Comparison of ENCODE assay signal across 26 cellular contexts in genomic region chr2:174224125-174224524, GRCh38. TPM values are rescaled to one million over a fixed set of nuclear protein-coding genes. Genes with fewer than 3 reads are reported as not detected.
A peak's percentile ranks its signal among the peaks of the same experiment; 100 is the strongest.
DNase-seq lines count a peak whose midpoint lies in the region; ATAC-seq and TF ChIP-seq lines count a peak whose summit lies in the region.
"Had no signal": no experiment of that assay in that cellular context is flagged by ENCODE, and none has a peak within 500 bp of the region (broad histone marks: within the 10 kb centered on the region; RNA-seq: fewer than 3 reads in every experiment).

No MANE protein-coding gene starts in this region.

- POLR2A ChIA-PET in WTC11 (lab: Charles Lee), result no interaction called here

- CTCF ChIA-PET in WTC11 (lab: Charles Lee), result interaction anchor here (0.6 to 1.7 kb wide), 4 partner anchors 15 to 120 kb away, joined by 3 to 6 read pairs (median 4); no protein-coding TSS in a partner anchor

- H2AFZ ChIP-seq in GM23338, result no peak overlapping the region

- no peaks in the 10 kb centered on the region for H3K27me3 ChIP-seq in GM23338 (ENCODE audit: insufficient read depth)
- H3K27me3 ChIP-seq: BE2C, BLaER1 had no signal

- H3K27ac Mint-ChIP-seq in GM23338, result no peak overlapping the region
- no peak overlapping the region for H3K27ac Mint-ChIP-seq in WTC11
- H3K27ac Mint-ChIP-seq in neural crest cell (ENCODE audit: unreplicated experiment), result peak overlapping the region; percentile 50
- H3K27ac Mint-ChIP-seq in progenitor cell of endocrine pancreas, result peak overlapping the region; percentile 38
- H3K27ac Mint-ChIP-seq: CD4-positive, alpha-beta memory T cell; CD4-positive, CD25-positive, alpha-beta regulatory T cell; CD8-positive, alpha-beta memory T cell had no signal

- H4K20me1 ChIP-seq in GM23338 (replicated peaks; ENCODE audit: insufficient read depth), result no peaks in the 10 kb centered on the region; the same call in 1 of the 2 replicates

- H3K4me2 ChIP-seq in GM23338, result no peak overlapping the region
- H3K4me2 ChIP-seq: BLaER1 had no signal

- H3K27me3 Mint-ChIP-seq in GM23338 (ENCODE audit: insufficient read depth, low read depth, poor library complexity), result peaks cover 2% of the 10 kb centered on the region
- H3K27me3 Mint-ChIP-seq in WTC11 (ENCODE audit: low read depth), result no peaks in the 10 kb centered on the region; the same call in 1 of the 2 replicates
- no peaks in the 10 kb centered on the region for H3K27me3 Mint-ChIP-seq in neural crest cell (ENCODE audit: low read depth)
- H3K27me3 Mint-ChIP-seq in progenitor cell of endocrine pancreas, result no peaks in the 10 kb centered on the region
- H3K27me3 Mint-ChIP-seq: CD4-positive, alpha-beta memory T cell; CD4-positive, CD25-positive, alpha-beta regulatory T cell; CD8-positive, alpha-beta memory T cell had no signal

- DNase-seq in GM23338 (ENCODE audit: low spot score) (peak; percentile 28), WTC11 (ENCODE audit: low spot score) (no peak), neural crest cell (ENCODE audit: low read depth, low spot score) (no peak), progenitor cell of endocrine pancreas (ENCODE audit: low spot score, unreplicated experiment) (no peak), erythroblast (lab: John Stamatoyannopoulos, UW) (no peak), hypothalamus (lab: John Stamatoyannopoulos, UW) (no peak)
- DNase-seq in stimulated activated CD4-positive, alpha-beta T cell treated with anti-CD3 and anti-CD28 coated beads, Interleukin-1b, Interleukin-23, amount 100 ng/mL, for 48 hours, result no peak
- DNase-seq: 8988T; ACHN; BE2C; C1 segment of cervical spinal cord; CD4-positive, alpha-beta memory T cell; CD4-positive, CD25-positive, alpha-beta regulatory T cell; CD8-positive, alpha-beta memory T cell; COR-L47; DMS 273 treated with DMSO at 0.1 percent for 48 hours; DMS153; DMS53; DMS79; DND-41; EL; GDM1 had no signal

- TF ChIP-seq POLR2A in erythroblast (IDR thresholded peaks at IDR 0.05; ENCODE audit: low read length), result no peak

- 0 out of 2 replicates have a peak overlapping the region, but pooled peaks have one; percentile 6 for H3K27ac ChIP-seq in GM23338 (ENCODE audit: low read depth)
- H3K27ac ChIP-seq: BLaER1 had no signal

- H3K79me2 ChIP-seq in GM23338 (replicated peaks; ENCODE audit: insufficient read depth), result peaks cover 8% of the 10 kb centered on the region; the same call in 1 of the 2 replicates

- peaks cover 5% of the 10 kb centered on the region for H3K36me3 ChIP-seq in GM23338 (ENCODE audit: insufficient read depth)
- H3K36me3 ChIP-seq: BE2C had no signal

- no peaks in the 10 kb centered on the region for H3F3A ChIP-seq in GM23338 (replicated peaks; ENCODE audit: low read depth)

- H3K9me2 ChIP-seq in GM23338 (ENCODE audit: insufficient read depth), result no peaks in the 10 kb centered on the region

- ATAC-seq in GM23338, result peak; percentile 59
- peak; percentile 39; the same call in 1 of the 2 replicates for ATAC-seq in WTC11
- no peak for ATAC-seq in GM21786 (IDR thresholded peaks at IDR 0.05; ENCODE audit: unreplicated experiment)
- ATAC-seq: GM12878 had no signal

- no peaks in the 10 kb centered on the region for H3K4me1 ChIP-seq in GM23338 (ENCODE audit: insufficient read depth)
- H3K4me1 ChIP-seq: BE2C, BLaER1 had no signal

- H3K36me3 Mint-ChIP-seq in GM23338 (ENCODE audit: low read depth), result peaks cover 36% of the 10 kb centered on the region
- H3K36me3 Mint-ChIP-seq in WTC11, result peaks cover 25% of the 10 kb centered on the region
- H3K36me3 Mint-ChIP-seq in neural crest cell (ENCODE audit: low read depth), result peaks cover 17% of the 10 kb centered on the region
- H3K36me3 Mint-ChIP-seq in progenitor cell of endocrine pancreas (ENCODE audit: insufficient read depth), result peaks cover 18% of the 10 kb centered on the region

- H3K4me3 Mint-ChIP-seq in GM23338 (no peak overlapping the region), WTC11 (no peak overlapping the region), neural crest cell (no peak overlapping the region), progenitor cell of endocrine pancreas (ENCODE audit: low read depth) (no peak overlapping the region)
- H3K4me3 Mint-ChIP-seq: CD14-positive monocyte; CD4-positive, alpha-beta memory T cell; CD8-positive, alpha-beta memory T cell had no signal

- no peak overlapping the region for H3K4me3 ChIP-seq in GM23338
- H3K4me3 ChIP-seq: BLaER1, GM12878 had no signal

- TF ChIP-seq CTCF in GM23338 (conservative IDR thresholded peaks at IDR 0.05; ENCODE audit: low read depth in 2 of 2), result peak; percentile 18 to 29; a peak in 2 of 4 replicates
- TF ChIP-seq CTCF in WTC11 (IDR thresholded peaks at IDR 0.05), result no peak
- TF ChIP-seq CTCF in neural crest cell (conservative IDR thresholded peaks at IDR 0.05), result no peak
- TF ChIP-seq CTCF in progenitor cell of endocrine pancreas (IDR thresholded peaks at IDR 0.05; ENCODE audit: unreplicated experiment), result no peak

- H3K4me1 Mint-ChIP-seq in GM23338, result peaks cover 2% of the 10 kb centered on the region; the same call in 1 of the 3 replicates
- no peaks in the 10 kb centered on the region for H3K4me1 Mint-ChIP-seq in WTC11
- H3K4me1 Mint-ChIP-seq in neural crest cell, result no peaks in the 10 kb centered on the region
- H3K4me1 Mint-ChIP-seq in progenitor cell of endocrine pancreas (ENCODE audit: low read depth), result peaks cover 5% of the 10 kb centered on the region

- H3K9me3 Mint-ChIP-seq in GM23338 (no peaks in the 10 kb centered on the region), WTC11 (no peaks in the 10 kb centered on the region), neural crest cell (no peaks in the 10 kb centered on the region), progenitor cell of endocrine pancreas (ENCODE audit: low read depth) (no peaks in the 10 kb centered on the region)
- H3K9me3 Mint-ChIP-seq: CD4-positive, alpha-beta memory T cell; CD4-positive, CD25-positive, alpha-beta regulatory T cell; CD8-positive, alpha-beta memory T cell had no signal

TF ChIP-seq in GM23338, 12 proteins besides CTCF, POLR2A, EP300 and RAD21 (continues in another document):
- TF ChIP-seq ETS1 (IDR thresholded peaks at IDR 0.05) (no peak), EZH2phosphoT487 (IDR thresholded peaks at IDR 0.05; ENCODE audit: unreplicated experiment) (no peak), JUNB (IDR thresholded peaks at IDR 0.05; ENCODE audit: unreplicated experiment) (no peak), ZNF331 (CRISPR knock-in tag; IDR thresholded peaks at IDR 0.05; ENCODE audit: low read depth) (no peak), NANOG (IDR thresholded peaks at IDR 0.05; ENCODE audit: borderline replicate concordance) (no peak)

TF ChIP-seq in WTC11, 78 proteins besides CTCF, POLR2A, EP300 and RAD21:
- TF ChIP-seq AFF4 (CRISPR knock-in tag; IDR thresholded peaks at IDR 0.05; ENCODE audit: borderline replicate concordance) (no peak), MYBL2 (CRISPR knock-in tag; IDR thresholded peaks at IDR 0.05) (no peak), RORB (CRISPR knock-in tag; IDR thresholded peaks at IDR 0.05) (no peak)

RNA-seq across cellular contexts. Expression of gene OLA1, which starts 24.2 kb away (rescaled TPM):
- 104 and 114 TPM in 2 replicates for total RNA-seq in GM23338 (2014; rRNA removed; shearing (Covaris generic))
- polyA plus RNA-seq in GM23338 (2016; fragmentation: Nextera tagmentation; extraction: Ambion mirVana), result 190 and 242 TPM in 2 replicates
- total RNA-seq in WTC11 (2021) (104 to 109 TPM (median 107 TPM) in 3 replicates), neural crest cell (166 and 170 TPM in 2 replicates), progenitor cell of endocrine pancreas (118 and 126 TPM in 2 replicates)

Comparison
In these comparisons a context has a peak if more than half of its experiments do, and no peak if none do; other contexts are left out.
1. H3K27ac Mint-ChIP-seq: peak in neural crest cell (single experiment) and progenitor cell of endocrine pancreas (single experiment); none in GM23338 (single experiment) and WTC11 (single experiment).
2. CTCF ChIP-seq: peak in GM23338 (2 of 2); none in WTC11 (single experiment), neural crest cell (single experiment) and progenitor cell of endocrine pancreas (single experiment).